15 cellular contexts compared by ENCODE assay signal in genomic region chr22:23683545-23683944, GRCh38. TPM values are rescaled to one million over a fixed set of nuclear protein-coding genes. Genes with fewer than 3 reads are reported as not detected.
DNase-seq lines count a peak whose midpoint lies in the region; ATAC-seq and TF ChIP-seq lines count a peak whose summit lies in the region.
"Had no signal": no experiment of that assay in that cellular context is flagged by ENCODE, and none has a peak within 500 bp of the region (broad histone marks: within the 10 kb centered on the region; RNA-seq: fewer than 3 reads in every experiment).

No MANE protein-coding gene starts in this region.

- no peak overlapping the region for H3K4me3 ChIP-seq in Caco-2 (ENCODE audit: low read depth, low read length)
- H3K4me3 ChIP-seq: BLaER1, GM23248 had no signal

- BruUV-seq in Caco-2 (replicated peaks; lab: Mats Ljungman, UMichigan): no TSS peak

- H3K27me3 Mint-ChIP-seq in Caco-2 (ENCODE audit: insufficient read depth, unreplicated experiment) (no peaks in the 10 kb centered on the region), brain (no peaks in the 10 kb centered on the region)
- H3K27me3 Mint-ChIP-seq in activated T-cell treated with anti-CD3 and anti-CD28 coated beads, Interleukin-2, amount 50 U/mL, for 72 hours (ENCODE audit: low read depth): no peaks in the 10 kb centered on the region
- H3K27me3 Mint-ChIP-seq: CD8-positive, alpha-beta memory T cell had no signal

- TF ChIP-seq CTCF in Caco-2 (IDR thresholded peaks at IDR 0.05; ENCODE audit: insufficient read depth in 1 of 2, low read depth in 1 of 2, low read length in 1 of 2, severe bottlenecking in 1 of 2, unreplicated experiment in 1 of 2): no peak
- no peak for TF ChIP-seq CTCF in brain (conservative IDR thresholded peaks at IDR 0.05)

- POLR2A ChIA-PET in Caco-2 (lab: Charles Lee): no interaction called here

- H3K4me1 Mint-ChIP-seq in Caco-2 (ENCODE audit: low read depth, unreplicated experiment) (no peaks in the 10 kb centered on the region), brain (peaks cover 29% of the 10 kb centered on the region)
- peaks cover 8% of the 10 kb centered on the region for H3K4me1 Mint-ChIP-seq in activated T-cell treated with anti-CD3 and anti-CD28 coated beads, Interleukin-2, amount 50 U/mL, for 72 hours (ENCODE audit: low read depth)

- H3K36me3 ChIP-seq in Caco-2 (ENCODE audit: control insufficient read depth, insufficient read depth, low read length): no peaks in the 10 kb centered on the region; the same call in 1 of the 2 replicates

- no peak overlapping the region for H3K4me3 Mint-ChIP-seq in Caco-2 (ENCODE audit: unreplicated experiment)
- no peak overlapping the region for H3K4me3 Mint-ChIP-seq in brain
- no peak overlapping the region for H3K4me3 Mint-ChIP-seq in activated T-cell treated with anti-CD3 and anti-CD28 coated beads, Interleukin-2, amount 50 U/mL, for 72 hours
- H3K4me3 Mint-ChIP-seq: CD8-positive, alpha-beta memory T cell had no signal

- H3K9me3 Mint-ChIP-seq in Caco-2 (ENCODE audit: unreplicated experiment) (no peaks in the 10 kb centered on the region), brain (no peaks in the 10 kb centered on the region)
- H3K9me3 Mint-ChIP-seq in activated T-cell treated with anti-CD3 and anti-CD28 coated beads, Interleukin-2, amount 50 U/mL, for 72 hours: no peaks in the 10 kb centered on the region
- H3K9me3 Mint-ChIP-seq: CD8-positive, alpha-beta memory T cell had no signal

- H3K27ac Mint-ChIP-seq in Caco-2 (ENCODE audit: unreplicated experiment) (peak overlapping the region; percentile 32), brain (peak overlapping the region in 4 of 5 experiments; percentile 5 to 94 (median 73))
- H3K27ac Mint-ChIP-seq in activated T-cell treated with anti-CD3 and anti-CD28 coated beads, Interleukin-2, amount 50 U/mL, for 72 hours: no peak overlapping the region

- H3K36me3 Mint-ChIP-seq in Caco-2 (ENCODE audit: insufficient read depth, unreplicated experiment): peaks cover 16% of the 10 kb centered on the region
- peaks cover 20% of the 10 kb centered on the region for H3K36me3 Mint-ChIP-seq in brain
- no peaks in the 10 kb centered on the region for H3K36me3 Mint-ChIP-seq in activated T-cell treated with anti-CD3 and anti-CD28 coated beads, Interleukin-2, amount 50 U/mL, for 72 hours (ENCODE audit: insufficient read depth in 2 of 2)

- DNase-seq in activated CD8-positive, alpha-beta memory T cell treated with anti-CD3 and anti-CD28 coated beads, Interleukin-2, amount 50 U/mL, for 48 hours: peak; percentile 35
- no peak for DNase-seq in activated CD8-positive, alpha-beta memory T cell treated with anti-CD3 and anti-CD28 coated beads, Interleukin-2, amount 50 U/mL, for 4 hours
- DNase-seq in Caco-2 (no peak), posterior vena cava (ENCODE audit: low spot score) (peak; percentile 52), mucosa of gallbladder (ENCODE audit: low spot score) (no peak), SHP77 treated with DMSO at 0.1 percent for 48 hours (lab: John Stamatoyannopoulos, UW) (no peak)
- DNase-seq in activated T-cell treated with anti-CD3 and anti-CD28 coated beads, Interleukin-2, amount 50 U/mL, for 72 hours: no peak
- DNase-seq: 8988T; AML-193; CD8-positive, alpha-beta memory T cell; DMS53; GM23248 had no signal

- no peaks in the 10 kb centered on the region for H3K27me3 ChIP-seq in Caco-2 (replicated peaks; ENCODE audit: control insufficient read depth, insufficient read depth, low read length)
- H3K27me3 ChIP-seq: BLaER1 had no signal

- CTCF ChIA-PET in Caco-2 (lab: Charles Lee): no interaction called here

- no peak for ATAC-seq in activated T-cell treated with anti-CD3 and anti-CD28 coated beads, Interleukin-2, amount 50 U/mL, for 72 hours (replicated peaks in 1 of 2)
- ATAC-seq: HCT116 had no signal

- H3K9me3 ChIP-seq in Caco-2: no peaks in the 10 kb centered on the region
- H3K9me3 ChIP-seq: BLaER1 had no signal

- H3K4me1 ChIP-seq in Caco-2: no peaks in the 10 kb centered on the region

- intact Hi-C loops in Caco-2 (cut with micrococcal nuclease; ENCODE audit: unreplicated experiment) (no loop called here), posterior vena cava (cut with DNase I) (no loop called here)

RNA-seq across cellular contexts. Expression of gene RGL4, which starts 7.3 kb away (rescaled TPM):
- total RNA-seq in Caco-2 (2022): not detected in 2 replicates
- polyA plus RNA-seq in brain (ENCODE audit: insufficient read depth, low read depth, low replicate concordance): not detected
- total RNA-seq in posterior vena cava: 1 to 10 TPM in 1 of 2 donors, under 1 TPM in 1; 0.24 to 1.7 TPM
- total RNA-seq in mucosa of gallbladder: 0.49 TPM
- 10 to 100 TPM; 22.7 to 22.9 TPM for total RNA-seq in activated T-cell treated with anti-CD3 and anti-CD28 coated beads, Interleukin-2, amount 50 U/mL, for 72 hours
- total RNA-seq: GM23248 had no signal

RNA-seq across cellular contexts. Expression of gene DRICH1, which starts 51.4 kb away (rescaled TPM):
- 4.7 and 4.8 TPM in 2 replicates for total RNA-seq in Caco-2 (2022)
- not detected for polyA plus RNA-seq in brain (ENCODE audit: insufficient read depth, low read depth, low replicate concordance)
- under 1 TPM; 0.19 to 0.42 TPM for total RNA-seq in posterior vena cava
- 1.1 TPM for total RNA-seq in mucosa of gallbladder
- under 1 TPM in 1 of 2 donors, not detected in 1; 0.90 TPM for total RNA-seq in activated T-cell treated with anti-CD3 and anti-CD28 coated beads, Interleukin-2, amount 50 U/mL, for 72 hours
- total RNA-seq: GM23248 had no signal
- polyA plus RNA-seq: CD8-positive, alpha-beta memory T cell; GM23248 had no signal

Comparison
In these comparisons a context has a peak if more than half of its experiments do, and no peak if none do; other contexts are left out.
1. DNase-seq: peak in activated CD8-positive, alpha-beta memory T cell treated with anti-CD3 and anti-CD28 coated beads, Interleukin-2, amount 50 U/mL, for 48 hours (single experiment) and posterior vena cava (single experiment); none in activated CD8-positive, alpha-beta memory T cell treated with anti-CD3 and anti-CD28 coated beads, Interleukin-2, amount 50 U/mL, for 4 hours (single experiment), Caco-2 (0 of 2), mucosa of gallbladder (single experiment), activated T-cell treated with anti-CD3 and anti-CD28 coated beads, Interleukin-2, amount 50 U/mL, for 72 hours (0 of 2) and SHP77 treated with DMSO at 0.1 percent for 48 hours (single experiment).
2. RNA of gene RGL4, which starts 7.3 kb away (total RNA-seq): 22.7 to 22.9 TPM in activated T-cell treated with anti-CD3 and anti-CD28 coated beads, Interleukin-2, amount 50 U/mL, for 72 hours; 0.24 to 1.7 TPM in posterior vena cava, 0.49 TPM in mucosa of gallbladder (single experiment) and not detected in Caco-2; every median in the first group is over 4 times any median in the second.